ENCODE assay signal across 1 cellular context in the genomic region with DNA sequence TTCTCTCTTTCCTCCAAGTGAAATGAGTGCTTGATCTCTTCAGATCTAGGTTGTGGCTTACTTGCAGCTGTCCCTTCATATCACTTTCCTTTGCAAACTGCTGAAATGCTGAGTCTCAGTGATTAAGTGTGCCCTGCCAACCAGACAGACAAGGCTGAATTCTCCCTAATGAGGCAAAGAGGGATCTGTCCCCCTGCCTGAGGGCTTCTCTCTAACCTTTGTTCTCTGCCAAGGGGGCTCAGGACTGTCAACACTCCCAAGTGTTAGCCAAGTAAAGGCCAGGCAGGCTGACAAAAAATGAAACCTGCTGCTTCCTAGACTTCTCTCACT.
TF ChIP-seq lines count a peak whose summit lies in the region.

A gene (minus strand): TSS at position 24 of the 330 bp plus-strand sequence. CDS start 5,277 bp downstream, outside the sequence.

TF ChIP-seq in GM23338, 12 proteins besides CTCF, POLR2A, EP300 and RAD21 (continued from another document):
- TF ChIP-seq, protein P1, sequence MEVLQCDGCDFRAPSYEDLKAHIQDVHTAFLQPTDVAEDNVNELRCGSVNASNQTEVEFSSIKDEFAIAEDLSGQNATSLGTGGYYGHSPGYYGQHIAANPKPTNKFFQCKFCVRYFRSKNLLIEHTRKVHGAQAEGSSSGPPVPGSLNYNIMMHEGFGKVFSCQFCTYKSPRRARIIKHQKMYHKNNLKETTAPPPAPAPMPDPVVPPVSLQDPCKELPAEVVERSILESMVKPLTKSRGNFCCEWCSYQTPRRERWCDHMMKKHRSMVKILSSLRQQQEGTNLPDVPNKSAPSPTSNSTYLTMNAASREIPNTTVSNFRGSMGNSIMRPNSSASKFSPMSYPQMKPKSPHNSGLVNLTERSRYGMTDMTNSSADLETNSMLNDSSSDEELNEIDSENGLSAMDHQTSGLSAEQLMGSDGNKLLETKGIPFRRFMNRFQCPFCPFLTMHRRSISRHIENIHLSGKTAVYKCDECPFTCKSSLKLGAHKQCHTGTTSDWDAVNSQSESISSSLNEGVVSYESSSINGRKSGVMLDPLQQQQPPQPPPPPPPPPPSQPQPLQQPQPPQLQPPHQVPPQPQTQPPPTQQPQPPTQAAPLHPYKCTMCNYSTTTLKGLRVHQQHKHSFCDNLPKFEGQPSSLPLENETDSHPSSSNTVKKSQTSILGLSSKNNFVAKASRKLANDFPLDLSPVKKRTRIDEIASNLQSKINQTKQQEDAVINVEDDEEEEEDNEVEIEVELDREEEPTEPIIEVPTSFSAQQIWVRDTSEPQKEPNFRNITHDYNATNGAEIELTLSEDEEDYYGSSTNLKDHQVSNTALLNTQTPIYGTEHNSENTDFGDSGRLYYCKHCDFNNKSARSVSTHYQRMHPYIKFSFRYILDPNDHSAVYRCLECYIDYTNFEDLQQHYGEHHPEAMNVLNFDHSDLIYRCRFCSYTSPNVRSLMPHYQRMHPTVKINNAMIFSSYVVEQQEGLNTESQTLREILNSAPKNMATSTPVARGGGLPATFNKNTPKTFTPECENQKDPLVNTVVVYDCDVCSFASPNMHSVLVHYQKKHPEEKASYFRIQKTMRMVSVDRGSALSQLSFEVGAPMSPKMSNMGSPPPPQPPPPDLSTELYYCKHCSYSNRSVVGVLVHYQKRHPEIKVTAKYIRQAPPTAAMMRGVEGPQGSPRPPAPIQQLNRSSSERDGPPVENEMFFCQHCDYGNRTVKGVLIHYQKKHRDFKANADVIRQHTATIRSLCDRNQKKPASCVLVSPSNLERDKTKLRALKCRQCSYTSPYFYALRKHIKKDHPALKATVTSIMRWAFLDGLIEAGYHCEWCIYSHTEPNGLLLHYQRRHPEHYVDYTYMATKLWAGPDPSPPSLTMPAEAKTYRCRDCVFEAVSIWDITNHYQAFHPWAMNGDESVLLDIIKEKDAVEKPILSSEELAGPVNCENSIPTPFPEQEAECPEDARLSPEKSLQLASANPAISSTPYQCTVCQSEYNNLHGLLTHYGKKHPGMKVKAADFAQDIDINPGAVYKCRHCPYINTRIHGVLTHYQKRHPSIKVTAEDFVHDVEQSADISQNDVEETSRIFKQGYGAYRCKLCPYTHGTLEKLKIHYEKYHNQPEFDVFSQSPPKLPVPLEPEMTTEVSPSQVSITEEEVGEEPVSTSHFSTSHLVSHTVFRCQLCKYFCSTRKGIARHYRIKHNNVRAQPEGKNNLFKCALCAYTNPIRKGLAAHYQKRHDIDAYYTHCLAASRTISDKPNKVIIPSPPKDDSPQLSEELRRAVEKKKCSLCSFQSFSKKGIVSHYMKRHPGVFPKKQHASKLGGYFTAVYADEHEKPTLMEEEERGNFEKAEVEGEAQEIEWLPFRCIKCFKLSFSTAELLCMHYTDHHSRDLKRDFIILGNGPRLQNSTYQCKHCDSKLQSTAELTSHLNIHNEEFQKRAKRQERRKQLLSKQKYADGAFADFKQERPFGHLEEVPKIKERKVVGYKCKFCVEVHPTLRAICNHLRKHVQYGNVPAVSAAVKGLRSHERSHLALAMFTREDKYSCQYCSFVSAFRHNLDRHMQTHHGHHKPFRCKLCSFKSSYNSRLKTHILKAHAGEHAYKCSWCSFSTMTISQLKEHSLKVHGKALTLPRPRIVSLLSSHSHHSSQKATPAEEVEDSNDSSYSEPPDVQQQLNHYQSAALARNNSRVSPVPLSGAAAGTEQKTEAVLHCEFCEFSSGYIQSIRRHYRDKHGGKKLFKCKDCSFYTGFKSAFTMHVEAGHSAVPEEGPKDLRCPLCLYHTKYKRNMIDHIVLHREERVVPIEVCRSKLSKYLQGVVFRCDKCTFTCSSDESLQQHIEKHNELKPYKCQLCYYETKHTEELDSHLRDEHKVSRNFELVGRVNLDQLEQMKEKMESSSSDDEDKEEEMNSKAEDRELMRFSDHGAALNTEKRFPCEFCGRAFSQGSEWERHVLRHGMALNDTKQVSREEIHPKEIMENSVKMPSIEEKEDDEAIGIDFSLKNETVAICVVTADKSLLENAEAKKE (CRISPR knock-in tag; IDR thresholded peaks at IDR 0.05): no peak
